8 cellular contexts compared by ENCODE assay signal in genomic region chr22:49975543-49976389, GRCh38. TPM values are rescaled to one million over a fixed set of nuclear protein-coding genes. Genes with fewer than 3 reads are reported as not detected.
A peak's percentile ranks its signal among the peaks of the same experiment; 100 is the strongest.
DNase-seq lines count a peak whose midpoint lies in the region; ATAC-seq and TF ChIP-seq lines count a peak whose summit lies in the region.
"Had no signal": no experiment of that assay in that cellular context is flagged by ENCODE, and none has a peak within 500 bp of the region (broad histone marks: within the 10 kb centered on the region; RNA-seq: fewer than 3 reads in every experiment).

No MANE protein-coding gene starts in this region.

- H3K27ac ChIP-seq in HL-60 (replicated peaks) (peak overlapping the region; percentile 40; the same call in 1 of the 2 replicates), thymus (ENCODE audit: low read depth) (peak overlapping the region; percentile 69)

- DNase-seq in HL-60 (ENCODE audit: low read depth in 1 of 2, low spot score in 1 of 2) (peak in 1 of 2 experiments; percentile 21), left lobe of liver (ENCODE audit: low spot score) (peak; percentile 47), CD1c-positive myeloid dendritic cell (ENCODE audit: extremely low spot score) (no peak)
- peak; percentile 43 for DNase-seq in activated T-cell treated with anti-CD3 and anti-CD28 coated beads, Interleukin-2, amount 50 U/mL, for 4 hours

- peaks cover 11% of the 10 kb centered on the region for H3K4me1 ChIP-seq in thymus (ENCODE audit: control insufficient read depth, insufficient read depth, low read length)

- no peaks in the 10 kb centered on the region for H3K27me3 Mint-ChIP-seq in activated T-cell treated with anti-CD3 and anti-CD28 coated beads, Interleukin-2, amount 50 U/mL, for 4 hours (ENCODE audit: low read depth)

- 76% methylated on average over 17 of the region's 17 CpGs for WGBS in thymus

- TF ChIP-seq CTCF in HL-60 (IDR thresholded peaks at IDR 0.05; ENCODE audit: insufficient read depth, low read length) = no peak

- no peak overlapping the region for H3K4me3 ChIP-seq in HL-60 (replicated peaks; ENCODE audit: insufficient read depth, low read length)
- no peak overlapping the region for H3K4me3 ChIP-seq in thymus (ENCODE audit: low read length)

- no peaks in the 10 kb centered on the region for H3K36me3 ChIP-seq in thymus (ENCODE audit: control insufficient read depth, insufficient read depth)

- H3K27me3 ChIP-seq in HL-60 (ENCODE audit: insufficient read depth, poor library complexity, severe bottlenecking) = no peaks in the 10 kb centered on the region
- H3K27me3 ChIP-seq in thymus (ENCODE audit: control insufficient read depth, insufficient read depth) = peaks cover 12% of the 10 kb centered on the region

- H3K36me3 Mint-ChIP-seq in activated T-cell treated with anti-CD3 and anti-CD28 coated beads, Interleukin-2, amount 50 U/mL, for 4 hours (ENCODE audit: insufficient read depth) = peaks cover 11% of the 10 kb centered on the region

- peaks cover 40% of the 10 kb centered on the region for H3K4me1 Mint-ChIP-seq in activated T-cell treated with anti-CD3 and anti-CD28 coated beads, Interleukin-2, amount 50 U/mL, for 4 hours (ENCODE audit: low read depth)

- peaks cover 2% of the 10 kb centered on the region for H3K9me3 ChIP-seq in thymus (ENCODE audit: control insufficient read depth)

- peaks cover 12% of the 10 kb centered on the region for H3K9me3 Mint-ChIP-seq in activated T-cell treated with anti-CD3 and anti-CD28 coated beads, Interleukin-2, amount 50 U/mL, for 4 hours

- H3K4me3 Mint-ChIP-seq in activated T-cell treated with anti-CD3 and anti-CD28 coated beads, Interleukin-2, amount 50 U/mL, for 4 hours = peak overlapping the region; percentile 43

- ATAC-seq in activated T-cell treated with anti-CD3 and anti-CD28 coated beads, Interleukin-2, amount 50 U/mL, for 4 hours = peak; percentile 28 to 45
- ATAC-seq in left lobe of liver (no peak), HG03196 (IDR thresholded peaks at IDR 0.05; ENCODE audit: unreplicated experiment) (no peak), HG02884 (IDR thresholded peaks at IDR 0.05; ENCODE audit: unreplicated experiment) (no peak)

RNA-seq across cellular contexts. Expression of gene PIM3, which starts 15.2 kb away (rescaled TPM):
- 100 to 1,000 TPM; 426 to 498 (median 461) TPM for total RNA-seq in activated T-cell treated with anti-CD3 and anti-CD28 coated beads, Interleukin-2, amount 50 U/mL, for 4 hours
- 36.8 TPM for total RNA-seq in left lobe of liver
- 57.6 TPM for polyA plus RNA-seq in thymus

RNA-seq across cellular contexts. Expression of gene IL17REL, which starts 36.8 kb away (rescaled TPM):
- total RNA-seq in activated T-cell treated with anti-CD3 and anti-CD28 coated beads, Interleukin-2, amount 50 U/mL, for 4 hours = under 1 TPM; 0.08 to 0.24 (median 0.13) TPM
- not detected for total RNA-seq in left lobe of liver
- polyA plus RNA-seq in thymus = 2.4 TPM
- total RNA-seq: myocyte had no signal

RNA-seq across cellular contexts. Expression of gene CRELD2, which starts 57.3 kb away (rescaled TPM):
- 10 to 100 TPM; 62.8 to 71.2 (median 64.2) TPM for total RNA-seq in activated T-cell treated with anti-CD3 and anti-CD28 coated beads, Interleukin-2, amount 50 U/mL, for 4 hours
- 65.1 TPM for total RNA-seq in left lobe of liver
- 24.3 TPM for polyA plus RNA-seq in thymus

RNA-seq across cellular contexts. Expression of gene ALG12, which starts 57.5 kb away (rescaled TPM):
- 10 to 100 TPM; 13.5 to 18.6 (median 14.6) TPM for total RNA-seq in activated T-cell treated with anti-CD3 and anti-CD28 coated beads, Interleukin-2, amount 50 U/mL, for 4 hours
- total RNA-seq in left lobe of liver = 19.1 TPM
- polyA plus RNA-seq in thymus = 9.1 TPM

Comparison
In these comparisons a context has a peak if more than half of its experiments do, and no peak if none do; other contexts are left out.
1. ATAC-seq: peak in activated T-cell treated with anti-CD3 and anti-CD28 coated beads, Interleukin-2, amount 50 U/mL, for 4 hours (2 of 2); none in left lobe of liver (single experiment), HG03196 (single experiment) and HG02884 (single experiment).
2. RNA of gene PIM3, which starts 15.2 kb away (total RNA-seq): 426 to 498 TPM in activated T-cell treated with anti-CD3 and anti-CD28 coated beads, Interleukin-2, amount 50 U/mL, for 4 hours; 36.8 TPM in left lobe of liver (single experiment); every median in the first group is over 10 times any median in the second.